In genomic region chr5:109298794-109299193, GRCh38 we compare ENCODE assay signal across 29 cellular contexts.
"Had no signal": no experiment of that assay in that cellular context is flagged by ENCODE, and none has a peak within 500 bp of the region (broad histone marks: within the 10 kb centered on the region; RNA-seq: fewer than 3 reads in every experiment).

No MANE protein-coding gene starts in this region.

- H3K4me3 Mint-ChIP-seq: natural killer cell; nephron; neural progenitor cell; stimulated activated memory B cell treated with anti-CD40 and anti-IgM and Interleukin-4, amounts not matched to agents 10 μg/mL and 1 μg/mL and 100 μg/mL, for 72 hours; stimulated activated naive CD8-positive, alpha-beta T cell treated with anti-CD3 and anti-CD28 coated beads, Interleukin-15, amount 100 ng/mL, for 72 hours; type B pancreatic cell had no signal

- DNase-seq: natural killer cell; occipital lobe; ovary; posterior cingulate gyrus; psoas muscle; right cardiac atrium; right lobe of liver; sigmoid colon; small intestine; stimulated activated CD4-positive, alpha-beta T cell treated with anti-CD3 and anti-CD28 coated beads, Interleukin-15, amount 100 ng/mL, for 24 hours; stimulated activated CD4-positive, alpha-beta T cell treated with anti-CD3 and anti-CD28 coated beads, Interleukin-2, amount 100 ng/mL, for 24 hours; stimulated activated CD4-positive, alpha-beta T cell treated with anti-CD3 and anti-CD28 coated beads, Interleukin-2, amount 100 ng/mL, for 48 hours; stimulated activated CD4-positive, alpha-beta T cell treated with anti-CD3 and anti-CD28 coated beads, Interleukin-4, amount 100 ng/mL, for 4 hours; stimulated activated CD8-positive, alpha-beta memory T cell treated with anti-CD3 and anti-CD28 coated beads, Interleukin-4, amount 100 ng/mL, for 48 hours; stimulated activated naive CD4-positive, alpha-beta T cell; stimulated activated naive CD8-positive, alpha-beta T cell treated with anti-CD3 and anti-CD28 coated beads, Interleukin-15, amount 100 ng/mL, for 72 hours; stimulated activated naive CD8-positive, alpha-beta T cell treated with anti-CD3 and anti-CD28 coated beads, Interleukin-15, Interleukin-2, amounts not matched to agents 100 U/mL and 50 U/mL, for 24 hours; testis; tibial artery; transverse colon; upper lobe of right lung; uterus had no signal

- ATAC-seq: psoas muscle; right cardiac atrium; stimulated activated naive CD8-positive, alpha-beta T cell treated with anti-CD3 and anti-CD28 coated beads, Interleukin-15, amount 100 ng/mL, for 72 hours; stimulated activated naive CD8-positive, alpha-beta T cell treated with anti-CD3 and anti-CD28 coated beads, Interleukin-15, Interleukin-2, amounts not matched to agents 100 U/mL and 50 U/mL, for 24 hours; upper lobe of right lung had no signal

- H3K9me3 ChIP-seq: ovary, psoas muscle, right lobe of liver, testis, tibial artery, transverse colon, upper lobe of right lung, uterus had no signal

- H3K36me3 ChIP-seq: neural progenitor cell, ovary, right lobe of liver, sigmoid colon, suprapubic skin, tibial artery, transverse colon, upper lobe of right lung, uterus had no signal

- H3K36me3 Mint-ChIP-seq: neural progenitor cell, type B pancreatic cell had no signal

- H2AFZ ChIP-seq: neural progenitor cell, parathyroid adenoma had no signal

- H3K27me3 ChIP-seq: neural progenitor cell, ovary, right lobe of liver, sigmoid colon, suprapubic skin, testis, tibial artery, transverse colon, upper lobe of right lung, uterus had no signal

- H3K4me3 ChIP-seq: neural progenitor cell, ovary, psoas muscle, right lobe of liver, sigmoid colon, suprapubic skin, testis, tibial artery, transverse colon, upper lobe of right lung, uterus had no signal

- H3K4me1 Mint-ChIP-seq: natural killer cell; nephron; neural progenitor cell; stimulated activated memory B cell treated with anti-CD40 and anti-IgM and Interleukin-4, amounts not matched to agents 10 μg/mL and 1 μg/mL and 100 μg/mL, for 72 hours; stimulated activated naive CD8-positive, alpha-beta T cell treated with anti-CD3 and anti-CD28 coated beads, Interleukin-15, amount 100 ng/mL, for 72 hours had no signal

- H3K9me3 Mint-ChIP-seq: natural killer cell, type B pancreatic cell had no signal

- H3K4me1 ChIP-seq: parathyroid adenoma, psoas muscle, right lobe of liver, sigmoid colon, suprapubic skin, transverse colon, upper lobe of right lung, uterus had no signal

- H3K79me2 ChIP-seq: parathyroid adenoma had no signal

- H3K27ac Mint-ChIP-seq: natural killer cell; nephron; neural progenitor cell; progenitor cell of endocrine pancreas; stimulated activated memory B cell treated with anti-CD40 and anti-IgM and Interleukin-4, amounts not matched to agents 10 μg/mL and 1 μg/mL and 100 μg/mL, for 72 hours; type B pancreatic cell had no signal

- H3K27me3 Mint-ChIP-seq: progenitor cell of endocrine pancreas; stimulated activated memory B cell treated with anti-CD40 and anti-IgM and Interleukin-4, amounts not matched to agents 10 μg/mL and 1 μg/mL and 100 μg/mL, for 72 hours; stimulated activated naive CD8-positive, alpha-beta T cell treated with anti-CD3 and anti-CD28 coated beads, Interleukin-15, amount 100 ng/mL, for 72 hours; type B pancreatic cell had no signal

- H3K27ac ChIP-seq: neural progenitor cell, ovary, parathyroid adenoma, psoas muscle, right lobe of liver, sigmoid colon, suprapubic skin, testis, tibial artery, transverse colon, upper lobe of right lung, uterus had no signal

- H3K4me2 ChIP-seq: neural progenitor cell had no signal
